Comparison of ENCODE assay signal across 8 cellular contexts in genomic region chr12:50924439-50925341, GRCh38. TPM values are rescaled to one million over a fixed set of nuclear protein-coding genes. Genes with fewer than 3 reads are reported as not detected.
DNase-seq lines count a peak whose midpoint lies in the region; ATAC-seq and TF ChIP-seq lines count a peak whose summit lies in the region.

No MANE protein-coding gene starts in this region.

- peaks cover 56% of the 10 kb centered on the region for H3K4me1 Mint-ChIP-seq in activated naive CD8-positive, alpha-beta T cell treated with anti-CD3 and anti-CD28 coated beads, Interleukin-2, amount 50 U/mL, for 24 hours

- H3K36me3 ChIP-seq in DND-41 (ENCODE audit: insufficient read depth, low read length) = no peaks in the 10 kb centered on the region

- DNase-seq in DND-41 (peak; percentile 79), NCI-H524 (lab: John Stamatoyannopoulos, UW) (peak; percentile 75 to 88), Right ventricle myocardium inferior (ENCODE audit: missing footprints) (peak; percentile 89), nucleus accumbens (lab: John Stamatoyannopoulos, UW) (peak in 54 of 56 donors; percentile 15 to 90 (median 77)), NK-92 (lab: John Stamatoyannopoulos, UW; ENCODE audit: unreplicated experiment) (no peak)
- DNase-seq in activated naive CD8-positive, alpha-beta T cell treated with anti-CD3 and anti-CD28 coated beads, Interleukin-2, amount 50 U/mL, for 24 hours = peak; percentile 54

- H2AFZ ChIP-seq in DND-41 (ENCODE audit: low read depth, low read length) = peak overlapping the region; percentile 75

- TF ChIP-seq CTCF in DND-41 (IDR thresholded peaks at IDR 0.05; ENCODE audit: borderline replicate concordance, extremely low read depth, low read length, poor library complexity, severe bottlenecking) = no peak

- no peaks in the 10 kb centered on the region for H3K27me3 ChIP-seq in DND-41 (ENCODE audit: insufficient read depth, low read length, poor library complexity)

- intact Hi-C loops in Right ventricle myocardium inferior (cut with DNase I) = loop anchor here (2.0 kb wide), 2 partner anchors 62 to 160 kb away; partner anchors contain the start of gene ATF1

- peaks cover 66% of the 10 kb centered on the region for H3K4me1 ChIP-seq in DND-41 (ENCODE audit: insufficient read depth, low read length)

- H3K36me3 Mint-ChIP-seq in activated naive CD8-positive, alpha-beta T cell treated with anti-CD3 and anti-CD28 coated beads, Interleukin-2, amount 50 U/mL, for 24 hours (ENCODE audit: low read depth) = no peaks in the 10 kb centered on the region

- peak overlapping the region in 1 of 2 experiments; percentile 46; a peak in 3 of 4 replicates for H3K4me3 ChIP-seq in DND-41 (ENCODE audit: low read depth in 1 of 2, low read length in 2 of 2)

- peak overlapping the region; percentile 77 for H3K4me3 Mint-ChIP-seq in activated naive CD8-positive, alpha-beta T cell treated with anti-CD3 and anti-CD28 coated beads, Interleukin-2, amount 50 U/mL, for 24 hours

- H4K20me1 ChIP-seq in DND-41 (ENCODE audit: insufficient read depth, low read length) = no peaks in the 10 kb centered on the region

- H3K79me2 ChIP-seq in DND-41 (ENCODE audit: insufficient read depth, low read length) = no peaks in the 10 kb centered on the region

- H3K27ac Mint-ChIP-seq in activated naive CD8-positive, alpha-beta T cell treated with anti-CD3 and anti-CD28 coated beads, Interleukin-2, amount 50 U/mL, for 24 hours = peak overlapping the region; percentile 88

- H3K9me3 Mint-ChIP-seq in activated naive CD8-positive, alpha-beta T cell treated with anti-CD3 and anti-CD28 coated beads, Interleukin-2, amount 50 U/mL, for 24 hours = no peaks in the 10 kb centered on the region

- ATAC-seq in DND-41 (ENCODE audit: insufficient read depth, low read depth) (peak; percentile 74), GM19468 (IDR thresholded peaks at IDR 0.05; ENCODE audit: extremely low read depth, unreplicated experiment) (peak; percentile 81), HG03521 (IDR thresholded peaks at IDR 0.05; ENCODE audit: unreplicated experiment) (peak; percentile 86), Right ventricle myocardium inferior (peak; percentile 96)
- peak; percentile 90 for ATAC-seq in activated naive CD8-positive, alpha-beta T cell treated with anti-CD3 and anti-CD28 coated beads, Interleukin-2, amount 50 U/mL, for 24 hours

- H3K27ac ChIP-seq in DND-41 (ENCODE audit: low read length) = peak overlapping the region; percentile 78

- H3K27me3 Mint-ChIP-seq in activated naive CD8-positive, alpha-beta T cell treated with anti-CD3 and anti-CD28 coated beads, Interleukin-2, amount 50 U/mL, for 24 hours = no peaks in the 10 kb centered on the region

- H3K4me2 ChIP-seq in DND-41 (ENCODE audit: insufficient read depth, low read length) = peak overlapping the region; percentile 67

- H3K9ac ChIP-seq in DND-41 (ENCODE audit: low read depth, low read length) = peak overlapping the region; percentile 34

- no peaks in the 10 kb centered on the region for H3K9me3 ChIP-seq in DND-41 (ENCODE audit: insufficient read depth, low read length, severe bottlenecking)

RNA-seq across cellular contexts. Expression of gene HIGD1C, which starts 27.7 kb away (rescaled TPM):
- not detected for total RNA-seq in Right ventricle myocardium inferior
